Comparison of ENCODE assay signal across 8 cellular contexts in genomic region chr18:26088482-26088881, GRCh38. TPM values are rescaled to one million over a fixed set of nuclear protein-coding genes. Genes with fewer than 3 reads are reported as not detected.
A peak's percentile ranks its signal among the peaks of the same experiment; 100 is the strongest.
DNase-seq lines count a peak whose midpoint lies in the region; ATAC-seq and TF ChIP-seq lines count a peak whose summit lies in the region.

No MANE protein-coding gene starts in this region.

- no peaks in the 10 kb centered on the region for H3K27me3 Mint-ChIP-seq in osteocyte (ENCODE audit: unreplicated experiment)

- TF ChIP-seq POLR2A in NB4 (IDR thresholded peaks at IDR 0.05; ENCODE audit: extremely low read depth, insufficient read length) = no peak

- TF ChIP-seq CTCF in NB4 (IDR thresholded peaks at IDR 0.05; ENCODE audit: low read depth, low read length) (no peak), osteocyte (IDR thresholded peaks at IDR 0.05) (no peak)

- H3K27ac Mint-ChIP-seq in osteocyte (ENCODE audit: unreplicated experiment) = peak overlapping the region; percentile 95

- H3K4me3 ChIP-seq in NB4 (ENCODE audit: low read depth, low read length) = peak overlapping the region; percentile 92

- peaks cover 32% of the 10 kb centered on the region for H3K4me1 Mint-ChIP-seq in osteocyte (ENCODE audit: unreplicated experiment)

- peak overlapping the region; percentile 94 for H3K4me3 Mint-ChIP-seq in osteocyte (ENCODE audit: unreplicated experiment)

- peak; percentile 38 for DNase-seq in EH (ENCODE audit: low read depth)
- peak; percentile 26 for DNase-seq in NB4 (ENCODE audit: low read depth)
- DNase-seq in dermis blood vessel endothelial cell = peak; percentile 26
- DNase-seq in osteocyte (ENCODE audit: extremely low spot score, unreplicated experiment) = no peak
- no peak for DNase-seq in effector CD8-positive, alpha-beta T cell (lab: John Stamatoyannopoulos, UW)
- no peak for DNase-seq in COLO829 (ENCODE audit: low spot score)

- ATAC-seq in GM19452 (IDR thresholded peaks at IDR 0.05; ENCODE audit: unreplicated experiment) = no peak
- no peak for ATAC-seq in HG02870 (IDR thresholded peaks at IDR 0.05; ENCODE audit: unreplicated experiment)

- peaks cover 20% of the 10 kb centered on the region for H3K36me3 Mint-ChIP-seq in osteocyte (ENCODE audit: unreplicated experiment)

- no peaks in the 10 kb centered on the region for H3K9me3 Mint-ChIP-seq in osteocyte (ENCODE audit: unreplicated experiment)

RNA-seq across cellular contexts. Expression of gene SS18, which starts 1.9 kb away (rescaled TPM):
- 84.9 and 97.9 TPM in 2 replicates for total RNA-seq in dermis blood vessel endothelial cell
- total RNA-seq in osteocyte = 88.2 and 98.7 TPM in 2 replicates

RNA-seq across cellular contexts. Expression of gene PSMA8, which starts 45.2 kb away (rescaled TPM):
- total RNA-seq in dermis blood vessel endothelial cell (not detected in 2 replicates), osteocyte (not detected in 2 replicates)

Comparison
In these comparisons a context has a peak if more than half of its experiments do, and no peak if none do; other contexts are left out.
1. DNase-seq: peak in EH (single experiment), NB4 (single experiment) and dermis blood vessel endothelial cell (single experiment); none in osteocyte (single experiment), effector CD8-positive, alpha-beta T cell (single experiment) and COLO829 (single experiment).